ENCODE assay signal across 1 cellular context in genomic region chr13:100533588-100534041, GRCh38.
A peak's percentile ranks its signal among the peaks of the same experiment; 100 is the strongest.
TF ChIP-seq lines count a peak whose summit lies in the region.

No MANE protein-coding gene starts in this region.

TF ChIP-seq in HepG2, 621 proteins besides CTCF, POLR2A, EP300 and RAD21 (continued from another document):
- TF ChIP-seq PRPF4 (IDR thresholded peaks at IDR 0.05; ENCODE audit: low read depth, low read length, poor library complexity, severe bottlenecking) (no peak), NR2F6 (IDR thresholded peaks at IDR 0.05) (no peak), NR2F6 (CRISPR knock-in tag; IDR thresholded peaks at IDR 0.05) (0 out of 2 replicates have a peak, but pooled peaks have one; percentile 19), FOXA3 (CRISPR knock-in tag; IDR thresholded peaks at IDR 0.05) (peak; percentile 58), AHDC1 (CRISPR knock-in tag; IDR thresholded peaks at IDR 0.05; ENCODE audit: borderline replicate concordance) (no peak), EHMT2 (IDR thresholded peaks at IDR 0.05; ENCODE audit: borderline replicate concordance, low read depth, low read length) (no peak), ZNF556 (CRISPR knock-in tag; IDR thresholded peaks at IDR 0.05; ENCODE audit: borderline replicate concordance) (no peak), SMARCE1 (IDR thresholded peaks at IDR 0.05; ENCODE audit: borderline replicate concordance) (no peak), CHD4 (IDR thresholded peaks at IDR 0.05; ENCODE audit: borderline replicate concordance, low read length) (no peak), POGZ (CRISPR knock-in tag; IDR thresholded peaks at IDR 0.05) (peak; percentile 52; the same call in 1 of the 2 replicates), IKZF4 (CRISPR knock-in tag; IDR thresholded peaks at IDR 0.05; ENCODE audit: borderline replicate concordance, low read depth, not compliant biosample characterization) (no peak), SALL2 (CRISPR knock-in tag; IDR thresholded peaks at IDR 0.05) (no peak), PATZ1 (CRISPR knock-in tag; IDR thresholded peaks at IDR 0.05) (peak; percentile 80), RAD51 (IDR thresholded peaks at IDR 0.05; ENCODE audit: borderline replicate concordance) (no peak), KMT2B (CRISPR knock-in tag; IDR thresholded peaks at IDR 0.05) (no peak), ZNF703 (CRISPR knock-in tag; IDR thresholded peaks at IDR 0.05; ENCODE audit: borderline replicate concordance) (no peak), MED1 (CRISPR knock-in tag; IDR thresholded peaks at IDR 0.05) (peak; percentile 22; the same call in 1 of the 2 replicates), MYC (CRISPR knock-in tag; IDR thresholded peaks at IDR 0.05; ENCODE audit: borderline replicate concordance) (no peak), SAFB2 (CRISPR knock-in tag; IDR thresholded peaks at IDR 0.05; ENCODE audit: borderline replicate concordance, low read depth) (no peak), HMG20A (CRISPR knock-in tag; IDR thresholded peaks at IDR 0.05; ENCODE audit: borderline replicate concordance) (peak; percentile 46; the same call in 1 of the 2 replicates), ZMYM4 (CRISPR knock-in tag; IDR thresholded peaks at IDR 0.05) (peak; percentile 21; the same call in 1 of the 2 replicates), HNF1B (CRISPR knock-in tag; IDR thresholded peaks at IDR 0.05) (0 out of 2 replicates have a peak, but pooled peaks have one; percentile 23), TEAD3 (CRISPR knock-in tag; optimal IDR thresholded peaks at IDR 0.05; ENCODE audit: borderline replicate concordance) (peak; percentile 23), NR2F2 (IDR thresholded peaks at IDR 0.05; ENCODE audit: borderline replicate concordance, low read depth) (no peak), ZBTB33 (CRISPR knock-in tag; IDR thresholded peaks at IDR 0.05) (peak; percentile 84), NCOA5 (CRISPR knock-in tag; IDR thresholded peaks at IDR 0.05) (no peak)
